21 cellular contexts compared by ENCODE assay signal in genomic region chr17:79323556-79323955, GRCh38.
DNase-seq lines count a peak whose midpoint lies in the region; ATAC-seq and TF ChIP-seq lines count a peak whose summit lies in the region.
"Had no signal": no experiment of that assay in that cellular context is flagged by ENCODE, and none has a peak within 500 bp of the region (broad histone marks: within the 10 kb centered on the region; RNA-seq: fewer than 3 reads in every experiment).

No MANE protein-coding gene starts in this region.

- ATAC-seq in aorta (ENCODE audit: low FRiP score), result no peak
- ATAC-seq: CD8-positive, alpha-beta T cell; GM12878 had no signal

- H3K27me3 ChIP-seq in aorta (ENCODE audit: control insufficient read depth in 1 of 2, insufficient read depth in 2 of 2, low read length in 1 of 2), result no peaks in the 10 kb centered on the region

- no peak overlapping the region for H3K27ac ChIP-seq in aorta (ENCODE audit: low read depth in 1 of 2, low read length in 2 of 2)
- H3K27ac ChIP-seq: 22Rv1, BLaER1, C4-2B, GM23248 had no signal

- no peaks in the 10 kb centered on the region for H3K36me3 Mint-ChIP-seq in glutamatergic neuron (ENCODE audit: unreplicated experiment)
- H3K36me3 Mint-ChIP-seq: CD4-positive, CD25-positive, alpha-beta regulatory T cell; CD8-positive, alpha-beta T cell had no signal

- no peak for TF ChIP-seq CTCF in glutamatergic neuron (IDR thresholded peaks at IDR 0.05; ENCODE audit: partially characterized antibody, unreplicated experiment)

- H3K27ac Mint-ChIP-seq in glutamatergic neuron (ENCODE audit: unreplicated experiment), result peak overlapping the region; percentile 70
- H3K27ac Mint-ChIP-seq: B cell; CD4-positive, CD25-positive, alpha-beta regulatory T cell; CD8-positive, alpha-beta T cell had no signal

- peaks cover 15% of the 10 kb centered on the region for H3K27me3 Mint-ChIP-seq in glutamatergic neuron (ENCODE audit: unreplicated experiment)

- H3K4me1 Mint-ChIP-seq in glutamatergic neuron (ENCODE audit: low read depth, unreplicated experiment), result peaks cover 55% of the 10 kb centered on the region
- H3K4me1 Mint-ChIP-seq: B cell; CD4-positive, CD25-positive, alpha-beta regulatory T cell had no signal

- H3K36me3 ChIP-seq in aorta (ENCODE audit: control insufficient read depth in 1 of 2, insufficient read depth in 2 of 2, low read length in 1 of 2), result no peaks in the 10 kb centered on the region
- H3K36me3 ChIP-seq: BLaER1 had no signal

- H3K9me3 ChIP-seq in aorta (ENCODE audit: control insufficient read depth, low read length), result no peaks in the 10 kb centered on the region
- H3K9me3 ChIP-seq: BLaER1, Caco-2 had no signal

- intact Hi-C loops in aorta (cut with DNase I), result no loop called here

- DNase-seq in G401 (ENCODE audit: low spot score) (peak; percentile 87), cerebellar cortex (ENCODE audit: low spot score) (peak; percentile 81), glutamatergic neuron (no peak), aorta (peak; percentile 27 to 51), NCI-H446 (lab: John Stamatoyannopoulos, UW) (no peak), glomerular visceral epithelial cell (ENCODE audit: extremely low spot score) (no peak)
- no peak for DNase-seq in activated CD4-positive, alpha-beta T cell treated with anti-CD3 and anti-CD28 coated beads, Interleukin-2, amount 50 U/mL, for 48 hours
- DNase-seq: Caco-2; CD4-positive, CD25-positive, alpha-beta regulatory T cell; CD8-positive, alpha-beta T cell; DMS153; DND-41; GDM1; GM23248; H7; HCEC 1CT had no signal

- H3K9me3 Mint-ChIP-seq in glutamatergic neuron (ENCODE audit: unreplicated experiment), result peaks cover 30% of the 10 kb centered on the region
- H3K9me3 Mint-ChIP-seq: CD8-positive, alpha-beta T cell had no signal

- H3K4me3 Mint-ChIP-seq in glutamatergic neuron (ENCODE audit: unreplicated experiment), result no peak overlapping the region
- H3K4me3 Mint-ChIP-seq: B cell; CD4-positive, CD25-positive, alpha-beta regulatory T cell; CD8-positive, alpha-beta T cell had no signal

- in situ Hi-C loops in G401 (cut with HindIII; ENCODE audit: low sequenced_read_pairs), result no loop called here

- no peaks in the 10 kb centered on the region for H3K4me1 ChIP-seq in aorta (ENCODE audit: control insufficient read depth in 1 of 2, insufficient read depth in 2 of 2, low read length in 2 of 2)
- H3K4me1 ChIP-seq: BLaER1, Caco-2 had no signal

- 75 to 76% methylated on average over 10 of the region's 10 CpGs for WGBS in aorta, 2 donors

- no peak overlapping the region for H3K4me3 ChIP-seq in aorta (ENCODE audit: low read length in 2 of 2)
- H3K4me3 ChIP-seq: BLaER1, GM12878, GM23248 had no signal

Comparison
In these comparisons a context has a peak if more than half of its experiments do, and no peak if none do; other contexts are left out.
1. DNase-seq: peak in G401 (single experiment), cerebellar cortex (single experiment) and aorta (2 of 2); none in glutamatergic neuron (single experiment), NCI-H446 (0 of 2), activated CD4-positive, alpha-beta T cell treated with anti-CD3 and anti-CD28 coated beads, Interleukin-2, amount 50 U/mL, for 48 hours (0 of 2) and glomerular visceral epithelial cell (single experiment).